In genomic region chr6:3643921-3644320, GRCh38 we compare ENCODE assay signal across 19 cellular contexts.
"Had no signal": no experiment of that assay in that cellular context is flagged by ENCODE, and none has a peak within 500 bp of the region (broad histone marks: within the 10 kb centered on the region; RNA-seq: fewer than 3 reads in every experiment).

No MANE protein-coding gene starts in this region.

- H3K36me3 ChIP-seq: left ventricle myocardium inferior, lower lobe of right lung, neutrophil, spleen, tibial nerve had no signal

- DNase-seq: cerebellar nuclear complex; dermis blood vessel endothelial cell; foreskin keratinocyte; kidney; left cardiac atrium; left ventricle myocardium inferior; lower lobe of right lung; natural killer cell; spleen; stimulated activated CD4-positive, alpha-beta T cell treated with anti-CD3 and anti-CD28 coated beads, Interleukin-15, amount 100 ng/mL, for 24 hours; stimulated activated CD4-positive, alpha-beta T cell treated with anti-CD3 and anti-CD28 coated beads, Interleukin-1b, Interleukin-23, amount 100 ng/mL, for 48 hours; stimulated activated CD4-positive, alpha-beta T cell treated with anti-CD3 and anti-CD28 coated beads, Interleukin-4, amount 100 ng/mL, for 24 hours; testis had no signal

- H3K27ac ChIP-seq: foreskin keratinocyte, hepatocyte, left ventricle myocardium inferior, lower lobe of right lung, neutrophil, spleen, testis, tibial nerve had no signal

- H2AFZ ChIP-seq: hepatocyte had no signal

- H3K4me2 ChIP-seq: hepatocyte had no signal

- H3K79me2 ChIP-seq: hepatocyte had no signal

- ATAC-seq: foreskin keratinocyte; left cardiac atrium; lower lobe of right lung; natural killer cell; sciatic nerve; stimulated activated memory B cell treated with anti-CD40 and anti-IgM and Interleukin-4, amounts not matched to agents 10 μg/mL and 1 μg/mL and 100 μg/mL, for 72 hours had no signal

- H3K9me3 ChIP-seq: lower lobe of right lung, neutrophil, spleen, testis had no signal

- H3K4me1 ChIP-seq: foreskin keratinocyte, left ventricle myocardium inferior, lower lobe of right lung, spleen, testis, tibial nerve had no signal

- H3K27me3 ChIP-seq: hepatocyte, neutrophil, testis, tibial nerve had no signal

- FAIRE-seq: colon, kidney had no signal

- H3K4me3 ChIP-seq: hepatocyte, left ventricle myocardium inferior, lower lobe of right lung, spleen, testis, tibial nerve had no signal
